ENCODE assay signal across 17 cellular contexts in the genomic region with DNA sequence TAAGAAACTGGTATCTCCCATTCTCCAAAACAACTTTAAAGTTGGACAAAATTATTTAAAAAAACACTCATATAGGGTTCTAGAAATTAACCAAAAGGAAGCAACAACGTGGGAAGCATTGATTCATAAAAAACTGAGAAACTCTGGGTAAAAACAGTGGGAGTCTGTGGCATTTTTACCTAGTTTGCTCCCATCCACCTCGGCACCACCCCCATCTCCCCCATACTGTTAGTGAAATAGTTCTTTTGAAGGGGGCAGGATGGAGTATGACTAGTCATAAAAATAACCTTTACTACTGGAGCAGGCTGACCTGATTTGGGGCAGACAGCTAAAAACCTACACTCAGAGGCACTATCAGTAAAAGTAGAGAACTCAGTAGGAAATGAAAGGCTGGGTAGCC.
"Had no signal": no experiment of that assay in that cellular context is flagged by ENCODE, and none has a peak within 500 bp of the region (broad histone marks: within the 10 kb centered on the region; RNA-seq: fewer than 3 reads in every experiment).

No MANE protein-coding gene starts in this region.

- H3K4me3 Mint-ChIP-seq: activated CD4-positive, alpha-beta T cell treated with anti-CD3 and anti-CD28 coated beads, Interleukin-2, amount 10 ng/mL, durations not matched to agents 24 days and 14 days; activated naive CD4-positive, alpha-beta T cell treated with anti-CD3 and anti-CD28 coated beads, Interleukin-2, amount 50 U/mL, for 24 hours; activated T-cell treated with anti-CD3 and anti-CD28 coated beads, Interleukin-2, amount 50 U/mL, for 4 hours; mesothelial cell of epicardium; nephron; T-helper 2 cell treated with Interferon-gamma antibody and Interleukin-4, amounts not matched to agents 5 μg/mL and 100 μg/mL, for 36 hours had no signal

- H3K36me3 Mint-ChIP-seq: activated naive CD4-positive, alpha-beta T cell treated with anti-CD3 and anti-CD28 coated beads, Interleukin-2, amount 50 U/mL, for 24 hours had no signal

- H3K4me1 Mint-ChIP-seq: activated naive CD4-positive, alpha-beta T cell treated with anti-CD3 and anti-CD28 coated beads, Interleukin-2, amount 50 U/mL, for 24 hours; mesothelial cell of epicardium; nephron had no signal

- H3K27ac Mint-ChIP-seq: activated CD4-positive, alpha-beta T cell treated with anti-CD3 and anti-CD28 coated beads, Interleukin-2, amount 10 ng/mL, durations not matched to agents 24 days and 14 days; activated naive CD4-positive, alpha-beta T cell treated with anti-CD3 and anti-CD28 coated beads, Interleukin-2, amount 50 U/mL, for 24 hours; mesothelial cell of epicardium; T-helper 2 cell treated with Interferon-gamma antibody and Interleukin-4, amounts not matched to agents 5 μg/mL and 100 μg/mL, for 36 hours had no signal

- H3K9me3 Mint-ChIP-seq: activated CD4-positive, alpha-beta T cell treated with anti-CD3 and anti-CD28 coated beads, Interleukin-2, amount 10 ng/mL, durations not matched to agents 24 days and 14 days; activated naive CD4-positive, alpha-beta T cell treated with anti-CD3 and anti-CD28 coated beads, Interleukin-2, amount 50 U/mL, for 24 hours; activated T-cell treated with anti-CD3 and anti-CD28 coated beads, Interleukin-2, amount 50 U/mL, for 4 hours; T-helper 2 cell treated with Interferon-gamma antibody and Interleukin-4, amounts not matched to agents 5 μg/mL and 100 μg/mL, for 36 hours had no signal

- DNase-seq: activated CD4-positive, alpha-beta T cell treated with anti-CD3 and anti-CD28 coated beads, Interleukin-2, amount 10 ng/mL, durations not matched to agents 24 days and 14 days; activated effector memory CD4-positive, alpha-beta T cell treated with Interleukin-2 at 50 U/mL for 16 hours; activated T-cell treated with anti-CD3 and anti-CD28 coated beads, Interleukin-2, amount 50 U/mL, for 4 hours; cerebellar nuclear complex; cortex of kidney; gastrocnemius medialis; left lung; posterior cingulate gyrus; sigmoid colon; SK-N-SH; stimulated activated CD4-positive, alpha-beta T cell treated with anti-CD3 and anti-CD28 coated beads, Interleukin-1b, Interleukin-23, amount 100 ng/mL, for 48 hours; upper lobe of left lung had no signal

- ATAC-seq: esophagus mucosa, gastrocnemius medialis, left lung had no signal
